Comparison of ENCODE assay signal across 1 cellular context in the genomic region with DNA sequence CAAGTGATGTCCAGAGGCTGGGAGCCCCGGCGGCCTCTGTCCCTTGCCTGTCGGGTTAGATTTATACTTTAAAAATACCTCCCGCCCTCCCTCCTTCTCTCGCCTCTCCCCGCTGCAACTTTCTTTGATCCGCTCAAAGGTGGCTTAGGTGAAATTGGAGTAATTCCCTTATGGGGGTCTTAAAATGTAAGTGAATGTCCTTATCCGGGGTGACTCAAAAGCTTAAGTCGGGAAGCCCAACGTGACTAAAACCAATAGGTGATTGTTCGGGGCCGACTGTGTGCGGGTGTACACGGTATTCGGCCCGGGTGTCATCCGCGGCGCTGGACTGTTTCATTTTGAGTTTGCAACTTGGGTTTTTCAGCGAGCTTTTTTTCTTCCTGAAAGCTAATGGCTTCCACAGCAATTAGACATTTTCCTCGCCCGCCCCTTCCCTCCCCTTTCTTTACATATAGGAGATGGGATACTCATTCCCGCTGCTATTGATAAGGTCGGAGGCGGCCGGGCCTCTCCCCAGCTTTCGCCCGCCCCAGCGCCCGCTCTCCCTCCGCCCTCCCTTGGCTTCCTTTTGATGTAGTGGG.
TF ChIP-seq lines count a peak whose summit lies in the region.

No MANE protein-coding gene starts in this region.

TF ChIP-seq in IMR-90, 13 proteins besides CTCF, POLR2A, EP300 and RAD21 (continued from another document):
- TF ChIP-seq CEBPB (IDR thresholded peaks at IDR 0.05; ENCODE audit: low read depth, low read length) (no peak), MAFK (IDR thresholded peaks at IDR 0.05; ENCODE audit: low read depth, low read length) (no peak), SMC3 (IDR thresholded peaks at IDR 0.05; ENCODE audit: low read depth, low read length) (no peak)
TF ChIP-seq in IMR-90: peak in this region for 0.
